21 cellular contexts compared by ENCODE assay signal in genomic region chr15:22902578-22902977, GRCh38.
DNase-seq lines count a peak whose midpoint lies in the region; ATAC-seq, FAIRE-seq and TF ChIP-seq lines count a peak whose summit lies in the region.
"Had no signal": no experiment of that assay in that cellular context is flagged by ENCODE, and none has a peak within 500 bp of the region (broad histone marks: within the 10 kb centered on the region; RNA-seq: fewer than 3 reads in every experiment).

No MANE protein-coding gene starts in this region.

- in situ Hi-C loops in GM12878 (cut with MboI): no loop called here

- ATAC-seq in GM12878 (no peak), right lobe of liver (peak in 3 of 4 donors; percentile 18 to 33 (median 33))
- ATAC-seq: foreskin keratinocyte had no signal

- CTCF ChIA-PET in GM12878 (lab: Yijun Ruan, JAX): no interaction called here

- H4K20me1 ChIP-seq in BLaER1 (no peaks in the 10 kb centered on the region), GM12878 (ENCODE audit: control insufficient read depth, insufficient read depth) (no peaks in the 10 kb centered on the region)

- H3K4me3 ChIP-seq in BLaER1: peak overlapping the region; percentile 15; the same call in 1 of the 2 replicates
- H3K4me3 ChIP-seq in H7 (ENCODE audit: insufficient read depth, low read depth, low read length): no peak overlapping the region
- H3K4me3 ChIP-seq in GM12878: no peak overlapping the region
- H3K4me3 ChIP-seq in right lobe of liver: no peak overlapping the region
- H3K4me3 ChIP-seq: A549, HAP-1, SJSA1, stomach, tibial nerve had no signal

- intact Hi-C loops in GM12878 (cut with micrococcal nuclease; ENCODE audit: unreplicated experiment) (no loop called here), right lobe of liver (cut with DNase I) (no loop called here)

- SMC1A ChIA-PET in GM12878 (lab: Charles Lee; ENCODE audit: uncharacterized antibody, unreplicated experiment): no interaction called here

- no peak for TF ChIP-seq EP300 in GM12878 (IDR thresholded peaks at IDR 0.05; ENCODE audit: borderline replicate concordance in 1 of 2, control insufficient read depth in 1 of 2, low read depth in 2 of 2, low read length in 2 of 2)

- no peak for TF ChIP-seq RAD21 in GM12878 (IDR thresholded peaks at IDR 0.05; ENCODE audit: insufficient read depth, low read depth, low read length)

- H3K79me2 ChIP-seq in GM12878 (ENCODE audit: control insufficient read depth, insufficient read depth, low read length): no peaks in the 10 kb centered on the region

- H3K27me3 ChIP-seq in BLaER1 (no peaks in the 10 kb centered on the region), H7 (ENCODE audit: control insufficient read depth, insufficient read depth, low read length) (no peaks in the 10 kb centered on the region), GM12878 (replicated peaks in 1 of 2; ENCODE audit: control insufficient read depth in 2 of 2, insufficient read depth in 2 of 2, low read length in 1 of 2) (no peaks in the 10 kb centered on the region), right lobe of liver (no peaks in the 10 kb centered on the region)
- H3K27me3 ChIP-seq: foreskin keratinocyte, SJSA1, stomach, tibial nerve had no signal

- H3K9me3 ChIP-seq in BLaER1 (no peaks in the 10 kb centered on the region), GM12878 (replicated peaks; ENCODE audit: control insufficient read depth, insufficient read depth, low read length) (no peaks in the 10 kb centered on the region; the same call in 2 of the 3 replicates), right lobe of liver (no peaks in the 10 kb centered on the region)
- H3K9me3 ChIP-seq: HAP-1, SJSA1, stomach, tibial nerve had no signal

- POLR2A ChIA-PET in GM12878 (lab: Charles Lee): no interaction called here

- H3K4me2 ChIP-seq in BLaER1 (peak overlapping the region; percentile 85), GM12878 (ENCODE audit: control insufficient read depth, insufficient read depth) (no peak overlapping the region)
- H3K4me2 ChIP-seq: A549 had no signal

- no peak overlapping the region for H2AFZ ChIP-seq in GM12878 (ENCODE audit: control insufficient read depth, low read depth, low read length)

- TF ChIP-seq CTCF in GM12878 (IDR thresholded peaks at IDR 0.05 in 2 of 3, conservative IDR thresholded peaks at IDR 0.05 in 1 of 3; ENCODE audit: control insufficient read depth in 2 of 3, extremely low read depth in 1 of 3, insufficient read depth in 1 of 3, low read depth in 3 of 3, low read length in 3 of 3) (peak in 2 of 3 experiments; percentile 5 to 31; a peak in 1 of 6 replicates), right lobe of liver (IDR thresholded peaks at IDR 0.05) (peak in 1 of 4 donors; percentile 4)

- no peak for FAIRE-seq in GM12878 (lab: Jason Lieb, UNC)
- FAIRE-seq: A549, keratinocyte had no signal

- TF ChIP-seq POLR2A in GM12878 (IDR thresholded peaks at IDR 0.05; ENCODE audit: low read depth, low read length): no peak
- TF ChIP-seq POLR2A in right lobe of liver (IDR thresholded peaks at IDR 0.05): no peak

- DNase-seq in H7 (peak; percentile 84), GM12878 (ENCODE audit: low read depth, low spot score) (no peak), right lobe of liver (no peak), dedifferentiated amniotic fluid mesenchymal stem cell (ENCODE audit: extremely low spot score) (no peak), kidney glomerular epithelial cell (lab: John Stamatoyannopoulos, UW) (no peak), GF-D8 (lab: John Stamatoyannopoulos, UW) (no peak), AG20443 (ENCODE audit: low spot score) (no peak)
- DNase-seq: Calu3, EL, foreskin keratinocyte, hippocampal formation, NCI-H1694, NCI-H748 treated with DMSO at 0.1 percent for 48 hours, stomach had no signal

- peak overlapping the region; percentile 58; the same call in 1 of the 2 replicates for H3K9ac ChIP-seq in BLaER1
- no peak overlapping the region for H3K9ac ChIP-seq in GM12878 (ENCODE audit: control insufficient read depth, insufficient read depth, low read length)

- RAD21 ChIA-PET in GM12878 (lab: Charles Lee; ENCODE audit: unreplicated experiment): no interaction called here

- 54% methylated on average over 12 of the region's 12 CpGs for WGBS in GM12878 (ENCODE audit: insufficient coverage, insufficient replicate concordance, low lambda C conversion rate, missing lambda C conversion rate)
- WGBS in right lobe of liver (ENCODE audit: insufficient coverage, low coverage, low lambda C conversion rate, missing lambda C conversion rate): 61% methylated on average over 8 of the region's 12 CpGs

- no TSS peak for BruUV-seq in GM12878 (replicated peaks; lab: Mats Ljungman, UMichigan)

- H3K4me1 ChIP-seq in BLaER1 (peaks cover 78% of the 10 kb centered on the region), GM12878 (ENCODE audit: control insufficient read depth, insufficient read depth, low read length) (no peaks in the 10 kb centered on the region), right lobe of liver (no peaks in the 10 kb centered on the region)
- H3K4me1 ChIP-seq: A549, foreskin keratinocyte, HAP-1, SJSA1, stomach, tibial nerve had no signal

- H3K36me3 ChIP-seq in BLaER1: peaks cover 45% of the 10 kb centered on the region
- peaks cover 11% of the 10 kb centered on the region for H3K36me3 ChIP-seq in H7 (replicated peaks; ENCODE audit: control insufficient read depth, insufficient read depth, low read length)
- H3K36me3 ChIP-seq in GM12878 (ENCODE audit: control insufficient read depth in 2 of 2, insufficient read depth in 2 of 2, low read length in 1 of 2): peaks cover 10 to 15% of the 10 kb centered on the region in 2 experiments; a peak in 3 of 4 replicates
- H3K36me3 ChIP-seq in right lobe of liver: peaks cover 0 to 43% (median 8%) of the 10 kb centered on the region in 4 donors

- H3K27ac ChIP-seq in BLaER1 (peak overlapping the region; percentile 83), GM12878 (ENCODE audit: control insufficient read depth, insufficient read depth) (no peak overlapping the region), right lobe of liver (no peak overlapping the region)
- H3K27ac ChIP-seq: A549, C4-2B, foreskin keratinocyte, SJSA1, stomach, tibial nerve had no signal

TF ChIP-seq in GM12878, 131 proteins besides CTCF, POLR2A, EP300 and RAD21 (continues in another document):
- TF ChIP-seq CREB1 (IDR thresholded peaks at IDR 0.05; ENCODE audit: low read depth): no peak
- TF ChIP-seq MEF2A (IDR thresholded peaks at IDR 0.05; ENCODE audit: insufficient read depth, low read depth, low read length): no peak
- TF ChIP-seq, protein P1, sequence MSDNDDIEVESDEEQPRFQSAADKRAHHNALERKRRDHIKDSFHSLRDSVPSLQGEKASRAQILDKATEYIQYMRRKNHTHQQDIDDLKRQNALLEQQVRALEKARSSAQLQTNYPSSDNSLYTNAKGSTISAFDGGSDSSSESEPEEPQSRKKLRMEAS (IDR thresholded peaks at IDR 0.05; ENCODE audit: low read depth, low read length): no peak
- TF ChIP-seq PBX3 (IDR thresholded peaks at IDR 0.05; ENCODE audit: insufficient replicate concordance, low read depth, low read length): no peak
- no peak for TF ChIP-seq GABPA (IDR thresholded peaks at IDR 0.05; ENCODE audit: low read depth)
- TF ChIP-seq RBBP5 (conservative IDR thresholded peaks at IDR 0.05): no peak
- TF ChIP-seq POLR2AphosphoS2 (IDR thresholded peaks at IDR 0.05; ENCODE audit: low read depth, low read length): no peak
- TF ChIP-seq, protein P2, sequence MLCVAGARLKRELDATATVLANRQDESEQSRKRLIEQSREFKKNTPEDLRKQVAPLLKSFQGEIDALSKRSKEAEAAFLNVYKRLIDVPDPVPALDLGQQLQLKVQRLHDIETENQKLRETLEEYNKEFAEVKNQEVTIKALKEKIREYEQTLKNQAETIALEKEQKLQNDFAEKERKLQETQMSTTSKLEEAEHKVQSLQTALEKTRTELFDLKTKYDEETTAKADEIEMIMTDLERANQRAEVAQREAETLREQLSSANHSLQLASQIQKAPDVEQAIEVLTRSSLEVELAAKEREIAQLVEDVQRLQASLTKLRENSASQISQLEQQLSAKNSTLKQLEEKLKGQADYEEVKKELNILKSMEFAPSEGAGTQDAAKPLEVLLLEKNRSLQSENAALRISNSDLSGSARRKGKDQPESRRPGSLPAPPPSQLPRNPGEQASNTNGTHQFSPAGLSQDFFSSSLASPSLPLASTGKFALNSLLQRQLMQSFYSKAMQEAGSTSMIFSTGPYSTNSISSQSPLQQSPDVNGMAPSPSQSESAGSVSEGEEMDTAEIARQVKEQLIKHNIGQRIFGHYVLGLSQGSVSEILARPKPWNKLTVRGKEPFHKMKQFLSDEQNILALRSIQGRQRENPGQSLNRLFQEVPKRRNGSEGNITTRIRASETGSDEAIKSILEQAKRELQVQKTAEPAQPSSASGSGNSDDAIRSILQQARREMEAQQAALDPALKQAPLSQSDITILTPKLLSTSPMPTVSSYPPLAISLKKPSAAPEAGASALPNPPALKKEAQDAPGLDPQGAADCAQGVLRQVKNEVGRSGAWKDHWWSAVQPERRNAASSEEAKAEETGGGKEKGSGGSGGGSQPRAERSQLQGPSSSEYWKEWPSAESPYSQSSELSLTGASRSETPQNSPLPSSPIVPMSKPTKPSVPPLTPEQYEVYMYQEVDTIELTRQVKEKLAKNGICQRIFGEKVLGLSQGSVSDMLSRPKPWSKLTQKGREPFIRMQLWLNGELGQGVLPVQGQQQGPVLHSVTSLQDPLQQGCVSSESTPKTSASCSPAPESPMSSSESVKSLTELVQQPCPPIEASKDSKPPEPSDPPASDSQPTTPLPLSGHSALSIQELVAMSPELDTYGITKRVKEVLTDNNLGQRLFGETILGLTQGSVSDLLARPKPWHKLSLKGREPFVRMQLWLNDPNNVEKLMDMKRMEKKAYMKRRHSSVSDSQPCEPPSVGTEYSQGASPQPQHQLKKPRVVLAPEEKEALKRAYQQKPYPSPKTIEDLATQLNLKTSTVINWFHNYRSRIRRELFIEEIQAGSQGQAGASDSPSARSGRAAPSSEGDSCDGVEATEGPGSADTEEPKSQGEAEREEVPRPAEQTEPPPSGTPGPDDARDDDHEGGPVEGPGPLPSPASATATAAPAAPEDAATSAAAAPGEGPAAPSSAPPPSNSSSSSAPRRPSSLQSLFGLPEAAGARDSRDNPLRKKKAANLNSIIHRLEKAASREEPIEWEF (IDR thresholded peaks at IDR 0.05; ENCODE audit: insufficient replicate concordance, low read depth, low read length): no peak
- TF ChIP-seq SIN3A (IDR thresholded peaks at IDR 0.05; ENCODE audit: low read depth, low read length): no peak
- no peak for TF ChIP-seq HDGF (IDR thresholded peaks at IDR 0.05)
- no peak for TF ChIP-seq SREBF1 (IDR thresholded peaks at IDR 0.05; ENCODE audit: low read length)
